Comparison of ENCODE assay signal across 1 cellular context in the genomic region with DNA sequence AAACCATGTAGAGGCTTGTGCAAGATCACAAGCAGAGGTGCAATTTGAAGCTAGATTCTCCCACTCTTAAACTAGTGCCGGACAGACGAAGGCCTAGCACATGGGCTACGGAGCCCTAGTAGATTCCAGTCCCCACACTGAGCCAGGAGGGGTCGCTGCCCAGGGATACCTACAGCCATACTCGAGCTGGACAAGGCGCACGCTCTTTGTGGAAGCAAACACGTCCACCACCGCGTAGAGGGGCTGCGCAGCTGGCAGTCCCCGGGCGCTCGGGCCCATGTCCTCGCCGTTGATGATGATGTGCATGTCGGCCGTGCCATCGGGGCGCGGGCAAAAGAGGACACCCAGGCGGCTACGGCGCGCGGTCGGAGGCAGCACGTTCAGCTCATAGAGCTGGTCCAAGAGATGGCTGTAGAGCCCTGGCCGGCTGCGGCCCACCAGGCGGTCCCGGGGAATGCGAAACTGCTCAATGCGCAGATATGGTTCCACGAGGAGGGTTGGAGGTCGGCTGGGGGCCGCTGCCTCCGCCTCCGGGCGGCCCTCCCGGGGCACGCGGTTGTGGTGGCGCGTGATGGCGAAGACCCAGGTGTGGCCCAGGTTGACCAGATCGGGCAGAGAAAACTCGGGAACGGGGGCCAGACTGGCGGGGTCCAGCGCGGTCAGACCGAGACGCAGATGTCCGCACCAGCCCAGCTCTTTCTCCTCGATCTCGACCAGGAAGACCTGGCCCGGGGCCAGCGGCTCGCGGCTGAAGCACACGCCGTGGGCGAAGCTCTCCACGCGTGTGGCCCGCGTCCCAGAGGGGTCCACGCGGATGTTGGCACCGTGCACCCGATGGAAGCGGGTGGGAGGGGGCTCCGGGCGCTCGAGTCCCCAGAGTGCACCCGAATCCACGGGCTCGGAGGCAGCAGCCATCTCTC.
A peak's percentile ranks its signal among the peaks of the same experiment; 100 is the strongest.
TF ChIP-seq lines count a peak whose summit lies in the region.

No MANE protein-coding gene starts in this region.

TF ChIP-seq in HepG2, 621 proteins besides CTCF, POLR2A, EP300 and RAD21 (continued from another document and continues in another):
- TF ChIP-seq ZBED4 (CRISPR knock-in tag; IDR thresholded peaks at IDR 0.05; ENCODE audit: borderline replicate concordance) (peak; percentile 85), HIVEP1 (CRISPR knock-in tag; IDR thresholded peaks at IDR 0.05) (peak; percentile 82; the same call in 1 of the 2 replicates), YEATS2 (CRISPR knock-in tag; IDR thresholded peaks at IDR 0.05; ENCODE audit: borderline replicate concordance) (peak; percentile 92), MED8 (CRISPR knock-in tag; IDR thresholded peaks at IDR 0.05; ENCODE audit: insufficient replicate concordance) (peak; percentile 92), ZNF496 (CRISPR knock-in tag; IDR thresholded peaks at IDR 0.05; ENCODE audit: insufficient replicate concordance) (no peak), KLF15 (CRISPR knock-in tag; IDR thresholded peaks at IDR 0.05; ENCODE audit: borderline replicate concordance) (peak; percentile 64; the same call in 1 of the 2 replicates), SP5 (CRISPR knock-in tag; IDR thresholded peaks at IDR 0.05; ENCODE audit: borderline replicate concordance, low read depth) (peak; percentile 30; the same call in 1 of the 2 replicates), ZNF691 (CRISPR knock-in tag; IDR thresholded peaks at IDR 0.05; ENCODE audit: borderline replicate concordance, low read depth) (no peak), ZFX (CRISPR knock-in tag; IDR thresholded peaks at IDR 0.05; ENCODE audit: low read depth) (peak; percentile 92), ZNF331 (CRISPR knock-in tag; IDR thresholded peaks at IDR 0.05) (peak; percentile 94), ZFY (CRISPR knock-in tag; IDR thresholded peaks at IDR 0.05) (peak; percentile 85), DMTF1 (CRISPR knock-in tag; IDR thresholded peaks at IDR 0.05) (no peak), ATM (IDR thresholded peaks at IDR 0.05; ENCODE audit: borderline replicate concordance) (no peak), ZNF776 (CRISPR knock-in tag; IDR thresholded peaks at IDR 0.05) (peak; percentile 87; the same call in 1 of the 2 replicates), MAX (IDR thresholded peaks at IDR 0.05) (peak; percentile 97), RBAK (CRISPR knock-in tag; IDR thresholded peaks at IDR 0.05) (no peak), ZBTB2 (CRISPR knock-in tag; IDR thresholded peaks at IDR 0.05; ENCODE audit: low read depth) (no peak), STAG1 (CRISPR knock-in tag; IDR thresholded peaks at IDR 0.05) (peak; percentile 87), ZNF720 (CRISPR knock-in tag; IDR thresholded peaks at IDR 0.05) (no peak; the same call in 1 of the 2 replicates), ZFP82 (CRISPR knock-in tag; IDR thresholded peaks at IDR 0.05; ENCODE audit: borderline replicate concordance) (no peak), RBM22 (optimal IDR thresholded peaks at IDR 0.05; ENCODE audit: low read length) (no peak), ERF (CRISPR knock-in tag; IDR thresholded peaks at IDR 0.05) (peak; percentile 88; the same call in 1 of the 2 replicates), SATB2 (CRISPR knock-in tag; IDR thresholded peaks at IDR 0.05) (no peak), CBX2 (IDR thresholded peaks at IDR 0.05; ENCODE audit: low read depth, low read length) (no peak; the same call in 1 of the 2 replicates), CBX2 (CRISPR knock-in tag; IDR thresholded peaks at IDR 0.05; ENCODE audit: low read depth) (0 out of 2 replicates have a peak, but pooled peaks have one; percentile 10), GFI1 (CRISPR knock-in tag; IDR thresholded peaks at IDR 0.05; ENCODE audit: borderline replicate concordance) (no peak), NFKBIZ (CRISPR knock-in tag; IDR thresholded peaks at IDR 0.05) (no peak), ZFP90 (CRISPR knock-in tag; IDR thresholded peaks at IDR 0.05; ENCODE audit: borderline replicate concordance) (peak; percentile 76; the same call in 1 of the 2 replicates), RFXANK (CRISPR knock-in tag; IDR thresholded peaks at IDR 0.05) (peak; percentile 88; the same call in 1 of the 2 replicates), HHEX (CRISPR knock-in tag; IDR thresholded peaks at IDR 0.05) (no peak), ZMYM2 (CRISPR knock-in tag; IDR thresholded peaks at IDR 0.05) (peak; percentile 57; the same call in 1 of the 2 replicates), RFX5 (IDR thresholded peaks at IDR 0.05; ENCODE audit: low read depth, low read length) (peak; percentile 62), SCMH1 (CRISPR knock-in tag; IDR thresholded peaks at IDR 0.05; ENCODE audit: borderline replicate concordance) (no peak), RORA (CRISPR knock-in tag; IDR thresholded peaks at IDR 0.05) (no peak), CEBPB (IDR thresholded peaks at IDR 0.05; ENCODE audit: borderline replicate concordance, low read depth, low read length) (no peak), SMARCE1 (IDR thresholded peaks at IDR 0.05; ENCODE audit: borderline replicate concordance) (no peak), KLF12 (CRISPR knock-in tag; IDR thresholded peaks at IDR 0.05; ENCODE audit: borderline replicate concordance) (no peak)
- TF ChIP-seq, protein P1, sequence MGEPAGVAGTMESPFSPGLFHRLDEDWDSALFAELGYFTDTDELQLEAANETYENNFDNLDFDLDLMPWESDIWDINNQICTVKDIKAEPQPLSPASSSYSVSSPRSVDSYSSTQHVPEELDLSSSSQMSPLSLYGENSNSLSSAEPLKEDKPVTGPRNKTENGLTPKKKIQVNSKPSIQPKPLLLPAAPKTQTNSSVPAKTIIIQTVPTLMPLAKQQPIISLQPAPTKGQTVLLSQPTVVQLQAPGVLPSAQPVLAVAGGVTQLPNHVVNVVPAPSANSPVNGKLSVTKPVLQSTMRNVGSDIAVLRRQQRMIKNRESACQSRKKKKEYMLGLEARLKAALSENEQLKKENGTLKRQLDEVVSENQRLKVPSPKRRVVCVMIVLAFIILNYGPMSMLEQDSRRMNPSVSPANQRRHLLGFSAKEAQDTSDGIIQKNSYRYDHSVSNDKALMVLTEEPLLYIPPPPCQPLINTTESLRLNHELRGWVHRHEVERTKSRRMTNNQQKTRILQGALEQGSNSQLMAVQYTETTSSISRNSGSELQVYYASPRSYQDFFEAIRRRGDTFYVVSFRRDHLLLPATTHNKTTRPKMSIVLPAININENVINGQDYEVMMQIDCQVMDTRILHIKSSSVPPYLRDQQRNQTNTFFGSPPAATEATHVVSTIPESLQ (CRISPR knock-in tag; conservative IDR thresholded peaks at IDR 0.05), result 0 out of 2 replicates have a peak, but pooled peaks have one; percentile 28
- TF ChIP-seq, protein P2, sequence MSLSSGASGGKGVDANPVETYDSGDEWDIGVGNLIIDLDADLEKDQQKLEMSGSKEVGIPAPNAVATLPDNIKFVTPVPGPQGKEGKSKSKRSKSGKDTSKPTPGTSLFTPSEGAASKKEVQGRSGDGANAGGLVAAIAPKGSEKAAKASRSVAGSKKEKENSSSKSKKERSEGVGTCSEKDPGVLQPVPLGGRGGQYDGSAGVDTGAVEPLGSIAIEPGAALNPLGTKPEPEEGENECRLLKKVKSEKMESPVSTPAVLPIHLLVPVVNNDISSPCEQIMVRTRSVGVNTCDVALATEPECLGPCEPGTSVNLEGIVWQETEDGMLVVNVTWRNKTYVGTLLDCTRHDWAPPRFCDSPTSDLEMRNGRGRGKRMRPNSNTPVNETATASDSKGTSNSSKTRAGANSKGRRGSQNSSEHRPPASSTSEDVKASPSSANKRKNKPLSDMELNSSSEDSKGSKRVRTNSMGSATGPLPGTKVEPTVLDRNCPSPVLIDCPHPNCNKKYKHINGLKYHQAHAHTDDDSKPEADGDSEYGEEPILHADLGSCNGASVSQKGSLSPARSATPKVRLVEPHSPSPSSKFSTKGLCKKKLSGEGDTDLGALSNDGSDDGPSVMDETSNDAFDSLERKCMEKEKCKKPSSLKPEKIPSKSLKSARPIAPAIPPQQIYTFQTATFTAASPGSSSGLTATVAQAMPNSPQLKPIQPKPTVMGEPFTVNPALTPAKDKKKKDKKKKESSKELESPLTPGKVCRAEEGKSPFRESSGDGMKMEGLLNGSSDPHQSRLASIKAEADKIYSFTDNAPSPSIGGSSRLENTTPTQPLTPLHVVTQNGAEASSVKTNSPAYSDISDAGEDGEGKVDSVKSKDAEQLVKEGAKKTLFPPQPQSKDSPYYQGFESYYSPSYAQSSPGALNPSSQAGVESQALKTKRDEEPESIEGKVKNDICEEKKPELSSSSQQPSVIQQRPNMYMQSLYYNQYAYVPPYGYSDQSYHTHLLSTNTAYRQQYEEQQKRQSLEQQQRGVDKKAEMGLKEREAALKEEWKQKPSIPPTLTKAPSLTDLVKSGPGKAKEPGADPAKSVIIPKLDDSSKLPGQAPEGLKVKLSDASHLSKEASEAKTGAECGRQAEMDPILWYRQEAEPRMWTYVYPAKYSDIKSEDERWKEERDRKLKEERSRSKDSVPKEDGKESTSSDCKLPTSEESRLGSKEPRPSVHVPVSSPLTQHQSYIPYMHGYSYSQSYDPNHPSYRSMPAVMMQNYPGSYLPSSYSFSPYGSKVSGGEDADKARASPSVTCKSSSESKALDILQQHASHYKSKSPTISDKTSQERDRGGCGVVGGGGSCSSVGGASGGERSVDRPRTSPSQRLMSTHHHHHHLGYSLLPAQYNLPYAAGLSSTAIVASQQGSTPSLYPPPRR (CRISPR knock-in tag; IDR thresholded peaks at IDR 0.05; ENCODE audit: borderline replicate concordance), result no peak
- TF ChIP-seq, protein P3, sequence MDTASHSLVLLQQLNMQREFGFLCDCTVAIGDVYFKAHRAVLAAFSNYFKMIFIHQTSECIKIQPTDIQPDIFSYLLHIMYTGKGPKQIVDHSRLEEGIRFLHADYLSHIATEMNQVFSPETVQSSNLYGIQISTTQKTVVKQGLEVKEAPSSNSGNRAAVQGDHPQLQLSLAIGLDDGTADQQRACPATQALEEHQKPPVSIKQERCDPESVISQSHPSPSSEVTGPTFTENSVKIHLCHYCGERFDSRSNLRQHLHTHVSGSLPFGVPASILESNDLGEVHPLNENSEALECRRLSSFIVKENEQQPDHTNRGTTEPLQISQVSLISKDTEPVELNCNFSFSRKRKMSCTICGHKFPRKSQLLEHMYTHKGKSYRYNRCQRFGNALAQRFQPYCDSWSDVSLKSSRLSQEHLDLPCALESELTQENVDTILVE (CRISPR knock-in tag; IDR thresholded peaks at IDR 0.05), result peak; percentile 87
